ENCODE assay signal across 1 cellular context in genomic region chr19:6221220-6221877, GRCh38.
A peak's percentile ranks its signal among the peaks of the same experiment; 100 is the strongest.
TF ChIP-seq lines count a peak whose summit lies in the region.

No MANE protein-coding gene starts in this region.

TF ChIP-seq in K562, 482 proteins besides CTCF, POLR2A, EP300 and RAD21:
- 0 out of 2 replicates have a peak, but pooled peaks have one; percentile 40 for TF ChIP-seq POLR2G (IDR thresholded peaks at IDR 0.05; ENCODE audit: low read depth, low read length)
- TF ChIP-seq RBM14 (IDR thresholded peaks at IDR 0.05; ENCODE audit: borderline replicate concordance, insufficient read depth, low read depth, low read length) = no peak
